Comparison of ENCODE assay signal across 15 cellular contexts in genomic region chr14:103741876-103742275, GRCh38.
"Had no signal": no experiment of that assay in that cellular context is flagged by ENCODE, and none has a peak within 500 bp of the region (broad histone marks: within the 10 kb centered on the region; RNA-seq: fewer than 3 reads in every experiment).

No MANE protein-coding gene starts in this region.

- H3K36me3 ChIP-seq: ovary had no signal

- H3K4me2 ChIP-seq: SK-N-SH had no signal

- H3K4me1 Mint-ChIP-seq: activated naive CD8-positive, alpha-beta T cell treated with anti-CD3 and anti-CD28 coated beads, Interleukin-2, amount 50 U/mL, for 24 hours; stimulated activated memory B cell treated with anti-CD40 and anti-IgM and Interleukin-4, amounts not matched to agents 10 μg/mL and 1 μg/mL and 100 μg/mL, for 72 hours had no signal

- H3K27me3 Mint-ChIP-seq: activated naive CD8-positive, alpha-beta T cell treated with anti-CD3 and anti-CD28 coated beads, Interleukin-2, amount 50 U/mL, for 24 hours; effector memory CD8-positive, alpha-beta T cell; stimulated activated memory B cell treated with anti-CD40 and anti-IgM and Interleukin-4, amounts not matched to agents 10 μg/mL and 1 μg/mL and 100 μg/mL, for 72 hours had no signal

- DNase-seq: activated CD4-positive, alpha-beta T cell treated with anti-CD3 and anti-CD28 coated beads, Interleukin-2, amount 50 U/mL, for 4 hours; activated naive CD8-positive, alpha-beta T cell treated with anti-CD3 and anti-CD28 coated beads, Interleukin-2, amount 50 U/mL, for 24 hours; activated T-cell treated with anti-CD3 and anti-CD28 coated beads, Interleukin-2, amount 50 U/mL, for 72 hours; effector memory CD8-positive, alpha-beta T cell; mesendoderm; SK-N-SH; stimulated activated CD4-positive, alpha-beta T cell treated with anti-CD3 and anti-CD28 coated beads, Interleukin-1b, Interleukin-23, amount 100 ng/mL, for 48 hours; T-helper 1 cell; transverse colon had no signal

- H3K9ac ChIP-seq: SK-N-SH had no signal

- H3K27me3 ChIP-seq: cardiac muscle cell, left lung, ovary, right atrium auricular region, transverse colon had no signal

- H3K9me2 ChIP-seq: SK-N-SH had no signal

- H3K4me3 Mint-ChIP-seq: activated naive CD8-positive, alpha-beta T cell treated with anti-CD3 and anti-CD28 coated beads, Interleukin-2, amount 50 U/mL, for 24 hours; activated T-cell treated with anti-CD3 and anti-CD28 coated beads, Interleukin-2, amount 50 U/mL, for 72 hours; effector memory CD8-positive, alpha-beta T cell; stimulated activated memory B cell treated with anti-CD40 and anti-IgM and Interleukin-4, amounts not matched to agents 10 μg/mL and 1 μg/mL and 100 μg/mL, for 72 hours had no signal

- H3K9me3 ChIP-seq: left lung, ovary, right atrium auricular region, SK-N-SH, transverse colon had no signal

- H3K27ac Mint-ChIP-seq: activated naive CD8-positive, alpha-beta T cell treated with anti-CD3 and anti-CD28 coated beads, Interleukin-2, amount 50 U/mL, for 24 hours; activated T-cell treated with anti-CD3 and anti-CD28 coated beads, Interleukin-2, amount 50 U/mL, for 72 hours; effector memory CD8-positive, alpha-beta T cell; stimulated activated memory B cell treated with anti-CD40 and anti-IgM and Interleukin-4, amounts not matched to agents 10 μg/mL and 1 μg/mL and 100 μg/mL, for 72 hours had no signal

- H3K4me1 ChIP-seq: left lung, transverse colon had no signal

- ATAC-seq: activated CD4-positive, CD25-positive, alpha-beta regulatory T cell treated with anti-CD3 and anti-CD28 coated beads, Interleukin-2, amount 50 U/mL, for 24 hours; activated naive CD8-positive, alpha-beta T cell treated with anti-CD3 and anti-CD28 coated beads, Interleukin-2, amount 50 U/mL, for 24 hours; activated T-cell treated with anti-CD3 and anti-CD28 coated beads, Interleukin-2, amount 50 U/mL, for 72 hours; effector memory CD8-positive, alpha-beta T cell; left lung; stimulated activated memory B cell treated with anti-CD40 and anti-IgM and Interleukin-4, amounts not matched to agents 10 μg/mL and 1 μg/mL and 100 μg/mL, for 72 hours had no signal

- H3K9me3 Mint-ChIP-seq: activated naive CD8-positive, alpha-beta T cell treated with anti-CD3 and anti-CD28 coated beads, Interleukin-2, amount 50 U/mL, for 24 hours; activated T-cell treated with anti-CD3 and anti-CD28 coated beads, Interleukin-2, amount 50 U/mL, for 72 hours; effector memory CD8-positive, alpha-beta T cell; stimulated activated memory B cell treated with anti-CD40 and anti-IgM and Interleukin-4, amounts not matched to agents 10 μg/mL and 1 μg/mL and 100 μg/mL, for 72 hours had no signal

- H3K4me3 ChIP-seq: cardiac muscle cell, left lung, ovary, right atrium auricular region, transverse colon had no signal

- H3K27ac ChIP-seq: cardiac muscle cell, left lung, right atrium auricular region, transverse colon had no signal
